In the genomic region with DNA sequence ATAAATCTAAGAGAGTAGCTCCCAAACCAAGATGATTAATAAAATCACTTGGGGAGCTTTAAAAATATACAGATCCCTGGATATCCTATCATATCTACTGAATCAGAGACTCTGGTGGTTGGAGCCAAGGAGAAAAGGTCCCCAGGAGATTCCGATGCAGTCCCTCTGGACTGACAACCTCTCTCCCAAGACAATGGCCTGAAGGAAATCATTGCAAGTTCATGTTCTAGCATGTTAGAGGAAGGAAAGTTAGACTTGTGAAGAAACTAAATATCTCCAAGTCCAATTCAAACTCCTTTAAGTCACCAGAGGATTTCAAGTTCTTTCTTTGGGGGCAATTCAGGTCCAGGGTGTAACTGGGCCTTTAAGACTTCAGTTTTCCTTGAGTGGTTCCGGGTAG, we compare ENCODE assay signal across 1 cellular context.
TF ChIP-seq lines count a peak whose summit lies in the region.

No MANE protein-coding gene starts in this region.

TF ChIP-seq in SK-N-SH, 30 proteins besides CTCF, POLR2A, EP300 and RAD21 (continued from another document):
- TF ChIP-seq, protein P1, sequence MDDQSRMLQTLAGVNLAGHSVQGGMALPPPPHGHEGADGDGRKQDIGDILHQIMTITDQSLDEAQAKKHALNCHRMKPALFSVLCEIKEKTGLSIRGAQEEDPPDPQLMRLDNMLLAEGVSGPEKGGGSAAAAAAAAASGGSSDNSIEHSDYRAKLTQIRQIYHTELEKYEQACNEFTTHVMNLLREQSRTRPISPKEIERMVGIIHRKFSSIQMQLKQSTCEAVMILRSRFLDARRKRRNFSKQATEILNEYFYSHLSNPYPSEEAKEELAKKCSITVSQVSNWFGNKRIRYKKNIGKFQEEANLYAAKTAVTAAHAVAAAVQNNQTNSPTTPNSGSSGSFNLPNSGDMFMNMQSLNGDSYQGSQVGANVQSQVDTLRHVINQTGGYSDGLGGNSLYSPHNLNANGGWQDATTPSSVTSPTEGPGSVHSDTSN (IDR thresholded peaks at IDR 0.05), result no peak
- TF ChIP-seq NRF1 (IDR thresholded peaks at IDR 0.05; ENCODE audit: low read depth, low read length) (no peak), RXRA (IDR thresholded peaks at IDR 0.05; ENCODE audit: borderline replicate concordance, low read depth) (no peak), TEAD4 (IDR thresholded peaks at IDR 0.05; ENCODE audit: borderline replicate concordance, insufficient read depth) (no peak), RFX5 (IDR thresholded peaks at IDR 0.05; ENCODE audit: low read length) (no peak), TCF12 (IDR thresholded peaks at IDR 0.05) (no peak), EZH2phosphoT487 (IDR thresholded peaks at IDR 0.05; ENCODE audit: borderline replicate concordance, low read depth) (no peak), YY1 (IDR thresholded peaks at IDR 0.05; ENCODE audit: low read depth) (no peak), NFIC (IDR thresholded peaks at IDR 0.05; ENCODE audit: borderline replicate concordance) (no peak), JUND (IDR thresholded peaks at IDR 0.05) (no peak), SMC3 (IDR thresholded peaks at IDR 0.05; ENCODE audit: low read depth, low read length) (no peak)
- TF ChIP-seq, protein P2, sequence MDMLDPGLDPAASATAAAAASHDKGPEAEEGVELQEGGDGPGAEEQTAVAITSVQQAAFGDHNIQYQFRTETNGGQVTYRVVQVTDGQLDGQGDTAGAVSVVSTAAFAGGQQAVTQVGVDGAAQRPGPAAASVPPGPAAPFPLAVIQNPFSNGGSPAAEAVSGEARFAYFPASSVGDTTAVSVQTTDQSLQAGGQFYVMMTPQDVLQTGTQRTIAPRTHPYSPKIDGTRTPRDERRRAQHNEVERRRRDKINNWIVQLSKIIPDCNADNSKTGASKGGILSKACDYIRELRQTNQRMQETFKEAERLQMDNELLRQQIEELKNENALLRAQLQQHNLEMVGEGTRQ (IDR thresholded peaks at IDR 0.05; ENCODE audit: borderline replicate concordance, low read depth, low read length), result no peak
TF ChIP-seq in SK-N-SH: peak in this region for 0.
